1 cellular context compared by ENCODE assay signal in genomic region chr11:117071344-117071787, GRCh38.
TF ChIP-seq lines count a peak whose summit lies in the region.

No MANE protein-coding gene starts in this region.

TF ChIP-seq in GM23338, 12 proteins besides CTCF, POLR2A, EP300 and RAD21 (continued from another document):
- TF ChIP-seq REST (IDR thresholded peaks at IDR 0.05; ENCODE audit: unreplicated experiment) (no peak), POLR2AphosphoS5 (IDR thresholded peaks at IDR 0.05; ENCODE audit: low read depth) (no peak), ETS1 (IDR thresholded peaks at IDR 0.05) (no peak), ZNF114 (CRISPR knock-in tag; IDR thresholded peaks at IDR 0.05) (no peak)
